Comparison of ENCODE assay signal across 14 cellular contexts in the genomic region with DNA sequence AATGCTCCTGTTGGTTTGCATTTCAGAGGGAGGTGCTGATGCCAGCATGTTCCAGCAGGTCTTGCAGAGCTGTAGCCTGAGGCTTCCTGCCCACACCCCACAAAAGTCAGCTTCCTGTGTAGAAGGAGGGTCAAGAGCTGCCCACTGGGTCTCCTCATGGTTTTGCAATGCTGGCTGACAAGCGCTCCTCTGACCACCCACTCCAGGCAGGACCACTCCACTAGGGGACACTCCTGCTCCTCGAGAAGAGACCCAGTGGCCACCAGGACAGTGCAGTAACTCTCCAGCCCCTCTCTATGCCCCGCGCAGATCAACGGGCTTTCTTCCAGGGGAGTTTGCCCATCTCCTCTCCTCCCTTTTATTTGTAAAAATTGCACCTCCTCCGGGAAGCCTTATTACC.
DNase-seq lines count a peak whose midpoint lies in the region; ATAC-seq and TF ChIP-seq lines count a peak whose summit lies in the region.
"Had no signal": no experiment of that assay in that cellular context is flagged by ENCODE, and none has a peak within 500 bp of the region (broad histone marks: within the 10 kb centered on the region; RNA-seq: fewer than 3 reads in every experiment).

No MANE protein-coding gene starts in this region.

- H3K36me3 Mint-ChIP-seq in activated CD4-positive, alpha-beta T cell treated with anti-CD3 and anti-CD28 coated beads for 36 hours (ENCODE audit: low read depth) = no peaks in the 10 kb centered on the region

- H3K27me3 Mint-ChIP-seq in activated CD4-positive, alpha-beta T cell treated with anti-CD3 and anti-CD28 coated beads for 36 hours = peaks cover 25% of the 10 kb centered on the region

- no peaks in the 10 kb centered on the region for H3K4me1 Mint-ChIP-seq in activated CD4-positive, alpha-beta T cell treated with anti-CD3 and anti-CD28 coated beads for 36 hours
- H3K4me1 Mint-ChIP-seq: activated naive CD4-positive, alpha-beta T cell treated with anti-CD3 and anti-CD28 coated beads, Interleukin-2, amount 50 U/mL, for 24 hours had no signal

- H3K4me1 ChIP-seq in A673 (ENCODE audit: insufficient read depth, low read length, poor library complexity, severe bottlenecking) (no peaks in the 10 kb centered on the region), spleen (no peaks in the 10 kb centered on the region)

- H3K4me3 ChIP-seq in fibroblast of mammary gland (ENCODE audit: control insufficient read depth, low read depth, low read length) (no peak overlapping the region), A673 (ENCODE audit: low read depth, low read length, poor library complexity, severe bottlenecking) (no peak overlapping the region), spleen (no peak overlapping the region)

- TF ChIP-seq CTCF in fibroblast of mammary gland (conservative IDR thresholded peaks at IDR 0.05; ENCODE audit: control insufficient read depth, insufficient read depth, low read depth, low read length) (peak; percentile 1), A673 (conservative IDR thresholded peaks at IDR 0.05; ENCODE audit: low read depth, low read length) (no peak), spleen (IDR thresholded peaks at IDR 0.05 in 8 of 11, conservative IDR thresholded peaks at IDR 0.05 in 3 of 11) (peak in 1 of 11 experiments; percentile 20)

- H3K9me3 Mint-ChIP-seq in activated CD4-positive, alpha-beta T cell treated with anti-CD3 and anti-CD28 coated beads for 36 hours (ENCODE audit: low read depth) = no peaks in the 10 kb centered on the region
- H3K9me3 Mint-ChIP-seq: activated naive CD4-positive, alpha-beta T cell treated with anti-CD3 and anti-CD28 coated beads, Interleukin-2, amount 50 U/mL, for 24 hours had no signal

- intact Hi-C loops in activated CD4-positive, alpha-beta T cell treated with anti-CD3 and anti-CD28 coated beads for 36 hours (cut with DNase I, micrococcal nuclease) = loop anchor here in 1 of 2 experiments (10.0 kb wide), 1 partner anchor 309 kb away; no protein-coding TSS in a partner anchor
- intact Hi-C loops in A673 (cut with micrococcal nuclease; ENCODE audit: unreplicated experiment) (no loop called here), spleen (cut with DNase I; ENCODE audit: low total_unique reads) (no loop called here)

- H3K27me3 ChIP-seq in A673 (replicated peaks; ENCODE audit: insufficient read depth, low read depth, low read length, poor library complexity) (no peaks in the 10 kb centered on the region), spleen (replicated peaks in 1 of 7) (peaks cover 0 to 45% (median 0%) of the 10 kb centered on the region in 7 donors)

- CTCF ChIA-PET in activated CD4-positive, alpha-beta T cell treated with anti-CD3 and anti-CD28 coated beads for 36 hours (lab: Charles Lee) = interaction anchor here (0.6 kb wide), 1 partner anchor 1171 kb away, joined by 3 read pairs; no protein-coding TSS in a partner anchor
- CTCF ChIA-PET in A673 (lab: Charles Lee) = no interaction called here

- POLR2A ChIA-PET in activated CD4-positive, alpha-beta T cell treated with anti-CD3 and anti-CD28 coated beads for 36 hours (lab: Charles Lee) = no interaction called here
- POLR2A ChIA-PET in A673 (lab: Charles Lee; ENCODE audit: low non-redundant PET) = no interaction called here

- no peak overlapping the region for H3K4me3 Mint-ChIP-seq in activated CD4-positive, alpha-beta T cell treated with anti-CD3 and anti-CD28 coated beads for 36 hours
- H3K4me3 Mint-ChIP-seq: activated naive CD4-positive, alpha-beta T cell treated with anti-CD3 and anti-CD28 coated beads, Interleukin-2, amount 50 U/mL, for 24 hours had no signal

- WGBS in spleen, 5 donors = 11 to 30% (median 27%) methylated on average over 6 of the region's 6 CpGs

- H3K27ac Mint-ChIP-seq in activated CD4-positive, alpha-beta T cell treated with anti-CD3 and anti-CD28 coated beads for 36 hours = no peak overlapping the region
- H3K27ac Mint-ChIP-seq: activated naive CD4-positive, alpha-beta T cell treated with anti-CD3 and anti-CD28 coated beads, Interleukin-2, amount 50 U/mL, for 24 hours had no signal

- DNase-seq in activated CD4-positive, alpha-beta T cell treated with anti-CD3 and anti-CD28 coated beads for 36 hours = peak; percentile 15
- DNase-seq in activated CD4-positive, alpha-beta T cell treated with anti-CD3 and anti-CD28 coated beads for 1 hour = no peak
- peak; percentile 51 for DNase-seq in NCI-H1694 treated with DMSO at 0.1 percent for 48 hours (lab: John Stamatoyannopoulos, UW)
- DNase-seq in fibroblast of mammary gland (ENCODE audit: low read depth) = no peak
- peak in 32 of 49 donors; percentile 5 to 62 (median 28) for DNase-seq in substantia nigra (lab: John Stamatoyannopoulos, UW)
- DNase-seq in A673 (ENCODE audit: low spot score) = no peak
- no peak for DNase-seq in spleen
- DNase-seq: activated CD4-positive, CD25-positive, alpha-beta regulatory T cell; effector CD4-positive, alpha-beta T cell; NCI-H524 treated with DMSO at 0.1 percent for 48 hours; occipital lobe had no signal

- H3K9me3 ChIP-seq in A673 (ENCODE audit: low read depth, low read length, poor library complexity, severe bottlenecking) (peaks cover 7% of the 10 kb centered on the region), spleen (peaks cover 0 to 6% (median 0%) of the 10 kb centered on the region in 8 donors)

- ATAC-seq in activated CD4-positive, alpha-beta T cell treated with anti-CD3 and anti-CD28 coated beads for 36 hours = no peak
- no peak for ATAC-seq in HG03280 (IDR thresholded peaks at IDR 0.05; ENCODE audit: unreplicated experiment)

- BruUV-seq in A673 (replicated peaks; lab: Mats Ljungman, UMichigan) = no TSS peak

- H3K27ac ChIP-seq in substantia nigra (ENCODE audit: low read depth, low read length, poor library complexity, severe bottlenecking) = no peak overlapping the region
- no peak overlapping the region for H3K27ac ChIP-seq in A673 (ENCODE audit: low read depth, low read length, poor library complexity, severe bottlenecking)
- no peak overlapping the region for H3K27ac ChIP-seq in spleen
- H3K27ac ChIP-seq: C4-2B had no signal

- no peaks in the 10 kb centered on the region for H3K36me3 ChIP-seq in A673 (ENCODE audit: insufficient read depth, low read length, poor library complexity, severe bottlenecking)
- H3K36me3 ChIP-seq in spleen = no peaks in the 10 kb centered on the region

- TF ChIP-seq POLR2A in spleen (IDR thresholded peaks at IDR 0.05) = no peak

Comparison
In these comparisons a context has a peak if more than half of its experiments do, and no peak if none do; other contexts are left out.
1. DNase-seq: peak in activated CD4-positive, alpha-beta T cell treated with anti-CD3 and anti-CD28 coated beads for 36 hours (single experiment), NCI-H1694 treated with DMSO at 0.1 percent for 48 hours (single experiment) and substantia nigra (32 of 49); none in activated CD4-positive, alpha-beta T cell treated with anti-CD3 and anti-CD28 coated beads for 1 hour (single experiment), fibroblast of mammary gland (single experiment), A673 (single experiment) and spleen (single experiment).